In genomic region chr5:61771062-61771461, GRCh38 we compare ENCODE assay signal across 1 cellular context.
TF ChIP-seq lines count a peak whose summit lies in the region.

No MANE protein-coding gene starts in this region.

TF ChIP-seq in K562, 482 proteins besides CTCF, POLR2A, EP300 and RAD21 (continued from another document):
- TF ChIP-seq ASH1L (IDR thresholded peaks at IDR 0.05; ENCODE audit: borderline replicate concordance, low read depth, partially characterized antibody): no peak
- TF ChIP-seq MLLT1 (IDR thresholded peaks at IDR 0.05): no peak
- peak; percentile 40; the same call in 1 of the 2 replicates for TF ChIP-seq CBFA2T3 (IDR thresholded peaks at IDR 0.05)
